ENCODE assay signal across 8 cellular contexts in genomic region chr16:48537275-48537674, GRCh38.
A peak's percentile ranks its signal among the peaks of the same experiment; 100 is the strongest.
DNase-seq lines count a peak whose midpoint lies in the region; ATAC-seq and TF ChIP-seq lines count a peak whose summit lies in the region.

No MANE protein-coding gene starts in this region.

- H3K4me2 ChIP-seq in BLaER1 (peak overlapping the region; percentile 95), IMR-90 (ENCODE audit: low read depth, low read length) (no peak overlapping the region), neural progenitor cell (no peak overlapping the region)

- H2BK15ac ChIP-seq in IMR-90 (ENCODE audit: low read depth, low read length), result no peak overlapping the region

- H3K27me3 Mint-ChIP-seq in neural progenitor cell (ENCODE audit: insufficient read depth, low read depth), result no peaks in the 10 kb centered on the region

- no peak for DNase-seq in IMR-90
- DNase-seq in dorsolateral prefrontal cortex, result no peak
- DNase-seq in neural progenitor cell (ENCODE audit: low spot score), result no peak
- DNase-seq in HuH-7 (ENCODE audit: low spot score), result no peak
- no peak for DNase-seq in mesenteric fat pad (ENCODE audit: low spot score)
- no peak for DNase-seq in NCI-H1694 treated with DMSO at 0.1 percent for 48 hours (lab: John Stamatoyannopoulos, UW)

- no peaks in the 10 kb centered on the region for H3K79me2 ChIP-seq in neural progenitor cell (ENCODE audit: low read depth)

- H3K36me3 Mint-ChIP-seq in neural progenitor cell, result peaks cover 14% of the 10 kb centered on the region

- H3K9me3 Mint-ChIP-seq in neural progenitor cell, result no peaks in the 10 kb centered on the region

- H3K4ac ChIP-seq in IMR-90 (ENCODE audit: low read depth, low read length), result no peak overlapping the region; the same call in 1 of the 2 replicates

- H4K8ac ChIP-seq in IMR-90 (ENCODE audit: low read depth in 2 of 2, low read length in 2 of 2), result peak overlapping the region in 1 of 2 experiments; percentile 1; a peak in 1 of 4 replicates

- H3K79me1 ChIP-seq in IMR-90 (ENCODE audit: low read depth in 1 of 2, low read length in 2 of 2), result peaks cover 0 to 8% of the 10 kb centered on the region in 2 experiments; a peak in 1 of 4 replicates

- TF ChIP-seq RAD21 in IMR-90 (IDR thresholded peaks at IDR 0.05; ENCODE audit: low read length), result no peak

- in situ Hi-C loops in IMR-90 (cut with MboI; ENCODE audit: low sequenced_read_pairs), result no loop called here

- no peak overlapping the region for H4K5ac ChIP-seq in IMR-90 (ENCODE audit: low read depth, low read length)

- BruUV-seq in IMR-90 (replicated peaks; lab: Mats Ljungman, UMichigan), result no TSS peak

- H3K9ac ChIP-seq in BLaER1, result peak overlapping the region; percentile 70
- H3K9ac ChIP-seq in IMR-90 (ENCODE audit: low read depth, low read length), result no peak overlapping the region
- no peak overlapping the region for H3K9ac ChIP-seq in neural progenitor cell

- H3K27ac Mint-ChIP-seq in neural progenitor cell, result peak overlapping the region; percentile 74

- H2BK120ac ChIP-seq in IMR-90 (ENCODE audit: low read depth, low read length), result no peak overlapping the region; the same call in 1 of the 2 replicates

- no peak for TF ChIP-seq POLR2A in IMR-90 (IDR thresholded peaks at IDR 0.05; ENCODE audit: low read depth, low read length)

- H3K36me3 ChIP-seq in BLaER1 (peaks cover 19% of the 10 kb centered on the region), IMR-90 (ENCODE audit: control insufficient read depth, insufficient read depth, low read length) (peaks cover 18% of the 10 kb centered on the region), neural progenitor cell (no peaks in the 10 kb centered on the region)

- H3K27ac ChIP-seq in BLaER1, result peak overlapping the region; percentile 83; the same call in 1 of the 2 replicates
- no peak overlapping the region for H3K27ac ChIP-seq in IMR-90 (ENCODE audit: insufficient read depth, low read length)
- H3K27ac ChIP-seq in dorsolateral prefrontal cortex, result peak overlapping the region in 52 of 59 donors; percentile 23 to 81 (median 58)
- H3K27ac ChIP-seq in neural progenitor cell, result no peak overlapping the region

- no peak overlapping the region for H2BK20ac ChIP-seq in IMR-90 (ENCODE audit: low read depth, low read length)

- no peaks in the 10 kb centered on the region for H3F3A ChIP-seq in neural progenitor cell (ENCODE audit: low read depth)

- H3K4me3 Mint-ChIP-seq in neural progenitor cell, result no peak overlapping the region

- H3K56ac ChIP-seq in IMR-90 (ENCODE audit: extremely low read depth, insufficient read depth, low read length), result no peak overlapping the region

- intact Hi-C loops in IMR-90 (cut with micrococcal nuclease), result loop anchor here (5.0 kb wide), 1 partner anchor 170 kb away; no protein-coding TSS in a partner anchor
- intact Hi-C loops in dorsolateral prefrontal cortex (cut with DNase I), result no loop called here

- H3K4me1 ChIP-seq in BLaER1 (peaks cover 67% of the 10 kb centered on the region), IMR-90 (ENCODE audit: control insufficient read depth, insufficient read depth, low read length) (peaks cover 21% of the 10 kb centered on the region), neural progenitor cell (peaks cover 7% of the 10 kb centered on the region)

- H3K23ac ChIP-seq in IMR-90 (ENCODE audit: low read depth, low read length), result no peak overlapping the region

- H3K9me1 ChIP-seq in IMR-90 (ENCODE audit: insufficient read depth, low read length), result peaks cover 12% of the 10 kb centered on the region

- H3K9me3 ChIP-seq in BLaER1 (no peaks in the 10 kb centered on the region), IMR-90 (ENCODE audit: control insufficient read depth, insufficient read depth, low read length) (no peaks in the 10 kb centered on the region), neural progenitor cell (ENCODE audit: low read depth) (no peaks in the 10 kb centered on the region)

- H3K27me3 ChIP-seq in BLaER1 (no peaks in the 10 kb centered on the region), IMR-90 (ENCODE audit: control insufficient read depth, insufficient read depth, low read length) (no peaks in the 10 kb centered on the region), dorsolateral prefrontal cortex (no peaks in the 10 kb centered on the region), neural progenitor cell (no peaks in the 10 kb centered on the region)

- no peak overlapping the region for H4K91ac ChIP-seq in IMR-90 (ENCODE audit: insufficient read depth, low read depth, low read length)

- CTCF ChIA-PET in IMR-90 (lab: Yijun Ruan, JAX), result interaction anchor here (1.1 to 1.2 kb wide), 2 partner anchors 65 to 86 kb away, joined by 3 to 5 read pairs; no protein-coding TSS in a partner anchor

- H2AK5ac ChIP-seq in IMR-90 (ENCODE audit: low read depth, low read length), result peak overlapping the region; percentile 35; the same call in 1 of the 2 replicates

- ATAC-seq in IMR-90 (ENCODE audit: low read depth), result no peak
- no peak for ATAC-seq in GM21737 (IDR thresholded peaks at IDR 0.05; ENCODE audit: unreplicated experiment)

- H3K4me3 ChIP-seq in BLaER1 (peak overlapping the region; percentile 45; the same call in 1 of the 2 replicates), IMR-90 (ENCODE audit: insufficient read depth, low read depth, low read length) (no peak overlapping the region), dorsolateral prefrontal cortex (no peak overlapping the region), neural progenitor cell (no peak overlapping the region)

- H3K14ac ChIP-seq in IMR-90 (replicated peaks; ENCODE audit: low read depth, low read length), result no peak overlapping the region

- H4K20me1 ChIP-seq in BLaER1 (peaks cover 47% of the 10 kb centered on the region), IMR-90 (ENCODE audit: insufficient read depth, low read length) (peaks cover 5% of the 10 kb centered on the region; the same call in 1 of the 2 replicates), neural progenitor cell (ENCODE audit: low read depth) (peaks cover 6% of the 10 kb centered on the region)

- POLR2A ChIA-PET in IMR-90 (lab: Charles Lee; ENCODE audit: unreplicated experiment), result no interaction called here

- TF ChIP-seq CTCF in IMR-90 (conservative IDR thresholded peaks at IDR 0.05; ENCODE audit: low read depth, low read length) (no peak), dorsolateral prefrontal cortex (IDR thresholded peaks at IDR 0.05 in 54 of 56, conservative IDR thresholded peaks at IDR 0.05 in 2 of 56; ENCODE audit: low read depth in 1 of 56, partially characterized antibody in 56 of 56) (no peak), neural progenitor cell (IDR thresholded peaks at IDR 0.05) (no peak)

- dilution Hi-C loops in IMR-90 (cut with HindIII; ENCODE audit: low sequenced_read_pairs, unreplicated experiment), result no loop called here

- H3K18ac ChIP-seq in IMR-90 (ENCODE audit: low read depth, low read length), result no peak overlapping the region

- H2BK5ac ChIP-seq in IMR-90 (ENCODE audit: low read depth, low read length, poor library complexity, severe bottlenecking), result no peak overlapping the region

- H3K4me1 Mint-ChIP-seq in neural progenitor cell, result no peaks in the 10 kb centered on the region

- 83% methylated on average over 1 of the region's 8 CpGs; no CpG with 5 or more reads in 1 of the 2 experiments for WGBS in IMR-90 (ENCODE audit: extremely low coverage in 2 of 2, insufficient read length in 1 of 2), 2 experiments

- no peak overlapping the region for H2AK9ac ChIP-seq in IMR-90 (replicated peaks; ENCODE audit: low read depth, low read length, poor library complexity)

- H2AFZ ChIP-seq in IMR-90 (replicated peaks; ENCODE audit: low read length, poor library complexity), result no peak overlapping the region
- no peak overlapping the region for H2AFZ ChIP-seq in neural progenitor cell (replicated peaks)

TF ChIP-seq in IMR-90, 13 proteins besides CTCF, POLR2A, EP300 and RAD21:
- TF ChIP-seq RCOR1 (IDR thresholded peaks at IDR 0.05; ENCODE audit: insufficient replicate concordance, low read length), result no peak
- no peak for TF ChIP-seq MAZ (IDR thresholded peaks at IDR 0.05; ENCODE audit: borderline replicate concordance, low read depth, low read length)
- no peak for TF ChIP-seq FOS (IDR thresholded peaks at IDR 0.05; ENCODE audit: low read depth, low read length)
- no peak for TF ChIP-seq MXI1 (IDR thresholded peaks at IDR 0.05; ENCODE audit: borderline replicate concordance, low read depth, low read length)
- TF ChIP-seq RFX5 (IDR thresholded peaks at IDR 0.05; ENCODE audit: low read depth, low read length), result no peak
- TF ChIP-seq USF2 (IDR thresholded peaks at IDR 0.05; ENCODE audit: low read depth, low read length), result no peak
- no peak for TF ChIP-seq CEBPB (IDR thresholded peaks at IDR 0.05; ENCODE audit: low read depth, low read length)
- no peak for TF ChIP-seq MAFK (IDR thresholded peaks at IDR 0.05; ENCODE audit: low read depth, low read length)
- no peak for TF ChIP-seq NFE2L2 (IDR thresholded peaks at IDR 0.05; ENCODE audit: low read depth, low read length)
- no peak for TF ChIP-seq CHD1 (IDR thresholded peaks at IDR 0.05; ENCODE audit: low read depth, low read length)
- no peak for TF ChIP-seq SMC3 (IDR thresholded peaks at IDR 0.05; ENCODE audit: low read depth, low read length)

Comparison
In these comparisons a context has a peak if more than half of its experiments do, and no peak if none do; other contexts are left out.
1. H3K27ac ChIP-seq: peak in BLaER1 (single experiment) and dorsolateral prefrontal cortex (52 of 59); none in IMR-90 (single experiment) and neural progenitor cell (single experiment).